Comparison of ENCODE assay signal across 12 cellular contexts in genomic region chr19:5228932-5229777, GRCh38.
A peak's percentile ranks its signal among the peaks of the same experiment; 100 is the strongest.
DNase-seq lines count a peak whose midpoint lies in the region; ATAC-seq and TF ChIP-seq lines count a peak whose summit lies in the region.
"Had no signal": no experiment of that assay in that cellular context is flagged by ENCODE, and none has a peak within 500 bp of the region (broad histone marks: within the 10 kb centered on the region; RNA-seq: fewer than 3 reads in every experiment).

No MANE protein-coding gene starts in this region.

- TF ChIP-seq CTCF in breast epithelium (IDR thresholded peaks at IDR 0.05) (no peak), MCF 10A (IDR thresholded peaks at IDR 0.05; ENCODE audit: unreplicated experiment) (no peak), upper lobe of right lung (IDR thresholded peaks at IDR 0.05) (no peak)

- intact Hi-C loops in breast epithelium (cut with DNase I; ENCODE audit: low total_unique reads) = no loop called here
- intact Hi-C loops in MCF 10A (cut with micrococcal nuclease) = no loop called here
- intact Hi-C loops in upper lobe of right lung (cut with DNase I) = no loop called here

- BruUV-seq in MCF 10A (replicated peaks; lab: Mats Ljungman, UMichigan) = no TSS peak

- no peak for DNase-seq in breast epithelium (ENCODE audit: low spot score in 2 of 2)
- DNase-seq in MCF 10A (ENCODE audit: unreplicated experiment) = no peak
- DNase-seq in left kidney (ENCODE audit: low read depth, low spot score) = peak; percentile 71
- no peak for DNase-seq in upper lobe of right lung
- no peak for DNase-seq in C1 segment of cervical spinal cord (lab: John Stamatoyannopoulos, UW)
- no peak for DNase-seq in 8988T
- DNase-seq in AG20443 (ENCODE audit: low spot score) = no peak
- DNase-seq: foreskin melanocyte, mesendoderm had no signal

- ATAC-seq in upper lobe of right lung = peak; percentile 64

- TF ChIP-seq POLR2A in breast epithelium (IDR thresholded peaks at IDR 0.05) = no peak

- H3K4me3 Mint-ChIP-seq in MCF 10A (ENCODE audit: unreplicated experiment) = no peak overlapping the region
- peak overlapping the region; percentile 46 for H3K4me3 Mint-ChIP-seq in activated naive CD8-positive, alpha-beta T cell

- H3K4me1 Mint-ChIP-seq in MCF 10A (ENCODE audit: insufficient read depth, unreplicated experiment) = no peaks in the 10 kb centered on the region
- peaks cover 8% of the 10 kb centered on the region for H3K4me1 Mint-ChIP-seq in activated naive CD8-positive, alpha-beta T cell (ENCODE audit: low read depth)

- no peaks in the 10 kb centered on the region for H3K9me3 Mint-ChIP-seq in MCF 10A (ENCODE audit: unreplicated experiment)
- no peaks in the 10 kb centered on the region for H3K9me3 Mint-ChIP-seq in activated naive CD8-positive, alpha-beta T cell (ENCODE audit: low read depth)

- H3K27me3 Mint-ChIP-seq in MCF 10A (ENCODE audit: insufficient read depth, unreplicated experiment) = no peaks in the 10 kb centered on the region
- H3K27me3 Mint-ChIP-seq in activated naive CD8-positive, alpha-beta T cell = peaks cover 13% of the 10 kb centered on the region

- H3K36me3 ChIP-seq in breast epithelium = no peaks in the 10 kb centered on the region
- H3K36me3 ChIP-seq in upper lobe of right lung = no peaks in the 10 kb centered on the region

- H3K4me1 ChIP-seq in breast epithelium (no peaks in the 10 kb centered on the region), upper lobe of right lung (no peaks in the 10 kb centered on the region)

- no peaks in the 10 kb centered on the region for H3K36me3 Mint-ChIP-seq in MCF 10A (ENCODE audit: insufficient read depth, unreplicated experiment)
- H3K36me3 Mint-ChIP-seq in activated naive CD8-positive, alpha-beta T cell = no peaks in the 10 kb centered on the region

- H3K27ac Mint-ChIP-seq in MCF 10A (ENCODE audit: low read depth, unreplicated experiment) = no peak overlapping the region
- H3K27ac Mint-ChIP-seq in activated naive CD8-positive, alpha-beta T cell = no peak overlapping the region

- H3K27me3 ChIP-seq in breast epithelium (no peaks in the 10 kb centered on the region), upper lobe of right lung (no peaks in the 10 kb centered on the region)

- CTCF ChIA-PET in MCF 10A (lab: Yijun Ruan, JAX) = no interaction called here

- H3K4me3 ChIP-seq in breast epithelium (peak overlapping the region in 2 of 3 donors; percentile 45 to 68), upper lobe of right lung (no peak overlapping the region)
- H3K4me3 ChIP-seq: smooth muscle cell had no signal

- no peaks in the 10 kb centered on the region for H3K9me3 ChIP-seq in breast epithelium
- H3K9me3 ChIP-seq in upper lobe of right lung = no peaks in the 10 kb centered on the region

- no peak overlapping the region for H3K27ac ChIP-seq in breast epithelium
- no peak overlapping the region for H3K27ac ChIP-seq in upper lobe of right lung
- H3K27ac ChIP-seq: C4-2B had no signal

- POLR2A ChIA-PET in MCF 10A (lab: Yijun Ruan, JAX) = no interaction called here
